Comparison of ENCODE assay signal across 8 cellular contexts in the genomic region with DNA sequence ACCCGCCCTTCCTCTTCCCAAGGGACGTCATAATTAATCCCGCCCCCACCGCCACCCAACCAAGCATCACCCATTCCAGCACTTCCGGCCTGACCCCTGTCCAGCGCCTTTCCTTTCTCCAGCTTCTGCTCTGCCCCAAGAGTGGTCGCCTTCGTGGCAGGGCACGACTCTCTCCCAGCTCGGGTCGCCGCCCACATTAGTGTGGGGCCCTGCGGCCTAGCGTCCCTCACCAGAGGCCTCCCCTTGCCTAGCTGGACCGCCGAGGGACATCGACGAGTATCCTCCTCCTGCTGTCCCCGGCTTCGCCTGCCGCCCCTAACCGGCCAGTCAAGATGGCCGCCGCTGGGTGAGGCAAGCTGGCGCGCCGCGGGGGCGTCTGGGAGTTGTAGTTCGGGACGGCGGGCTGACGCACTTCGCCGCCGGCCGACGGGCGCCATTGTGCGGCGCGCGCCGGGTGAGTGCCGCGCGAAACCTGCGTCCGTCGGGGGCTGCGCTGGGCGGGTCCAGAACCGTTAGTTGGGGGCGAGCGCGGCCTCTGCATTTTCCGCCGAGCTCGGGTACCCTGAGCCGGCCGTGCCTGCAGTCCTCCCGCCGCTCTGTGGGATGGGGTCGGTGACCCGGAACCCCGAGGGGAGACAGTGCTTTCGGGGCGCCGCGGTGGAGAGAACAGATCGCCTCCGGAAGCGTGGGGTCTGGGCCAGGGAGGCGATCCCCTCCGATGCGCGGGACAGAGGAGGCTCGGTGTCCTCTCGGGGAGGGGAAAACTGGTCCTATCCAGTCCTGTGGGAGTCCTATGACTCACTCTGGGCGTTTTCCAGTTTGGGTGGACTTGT. TPM values are rescaled to one million over a fixed set of nuclear protein-coding genes. Genes with fewer than 3 reads are reported as not detected.
A peak's percentile ranks its signal among the peaks of the same experiment; 100 is the strongest.
DNase-seq lines count a peak whose midpoint lies in the region; ATAC-seq, FAIRE-seq and TF ChIP-seq lines count a peak whose summit lies in the region.

A gene (plus strand): TSS at position 73 of the 833 bp plus-strand sequence. CDS start 905 bp downstream, outside the sequence.

- peak; percentile 66 for TF ChIP-seq POLR2A in breast epithelium (IDR thresholded peaks at IDR 0.05)

- no peak for TF ChIP-seq CTCF in WERI-Rb-1 (IDR thresholded peaks at IDR 0.05; ENCODE audit: low read depth, low read length)
- TF ChIP-seq CTCF in breast epithelium (IDR thresholded peaks at IDR 0.05): peak in 1 of 3 donors; percentile 17

- H3K4me3 ChIP-seq in WERI-Rb-1 (ENCODE audit: low read depth, low read length) (peak within 1 kb of the TSS; percentile 95), breast epithelium (peak within 1 kb of the TSS; percentile 78 to 93 (median 82)), small intestine (ENCODE audit: low read depth in 1 of 2, low read length in 2 of 2) (peak within 1 kb of the TSS; percentile 66 to 82)

- ATAC-seq in GM18520 (IDR thresholded peaks at IDR 0.05; ENCODE audit: unreplicated experiment) (peak; percentile 90), HG03060 (IDR thresholded peaks at IDR 0.05; ENCODE audit: low read depth, unreplicated experiment) (peak; percentile 59)

- WGBS in small intestine, 3 donors: 0 to 1% (median 1%) methylated on average over 65 to 80 of the region's 80 CpGs

- peak within 1 kb of the TSS; percentile 99 for H3K27ac ChIP-seq in WERI-Rb-1
- H3K27ac ChIP-seq in breast epithelium: peak within 1 kb of the TSS; percentile 99
- peak within 1 kb of the TSS; percentile 99 to 100 for H3K27ac ChIP-seq in small intestine (ENCODE audit: low read depth in 1 of 2, low read length in 1 of 2)

- FAIRE-seq in small intestine (lab: Jason Lieb, UNC): no peak

- H3K4me1 ChIP-seq in breast epithelium: no peaks in the 10 kb centered on the region
- no peaks in the 10 kb centered on the region for H3K4me1 ChIP-seq in small intestine (ENCODE audit: control insufficient read depth in 2 of 2, insufficient read depth in 1 of 2, low read depth in 1 of 2, low read length in 1 of 2)

- H3K27me3 ChIP-seq in WERI-Rb-1 (ENCODE audit: insufficient read depth, low read depth, severe bottlenecking) (no peaks in the 10 kb centered on the region), breast epithelium (no peaks in the 10 kb centered on the region), small intestine (ENCODE audit: control insufficient read depth in 2 of 2, insufficient read depth in 2 of 2, low read length in 2 of 2) (no peaks in the 10 kb centered on the region)

- H3K36me3 ChIP-seq in WERI-Rb-1 (peaks cover 55% of the 10 kb centered on the region), breast epithelium (peaks cover 21% of the 10 kb centered on the region), small intestine (ENCODE audit: control insufficient read depth in 2 of 2, insufficient read depth in 2 of 2, low read length in 2 of 2) (peaks cover 11 to 26% of the 10 kb centered on the region in 2 donors)

- peak; percentile 96 for DNase-seq in A172 (ENCODE audit: low spot score)
- DNase-seq in NCI-H2171 (lab: John Stamatoyannopoulos, UW): peak; percentile 92
- DNase-seq in WERI-Rb-1: peak; percentile 96
- DNase-seq in breast epithelium (ENCODE audit: low spot score in 2 of 2): peak; percentile 92 to 95
- DNase-seq in iPS-NIHi11 (ENCODE audit: low spot score): peak; percentile 98
- DNase-seq in small intestine: peak; percentile 91

- peaks cover 35% of the 10 kb centered on the region for H3K9me3 ChIP-seq in WERI-Rb-1 (ENCODE audit: severe bottlenecking)
- peaks cover 93 to 95% of the 10 kb centered on the region in 2 donors for H3K9me3 ChIP-seq in breast epithelium
- peaks cover 7% of the 10 kb centered on the region for H3K9me3 ChIP-seq in small intestine (ENCODE audit: control insufficient read depth, low read depth)

- intact Hi-C loops in breast epithelium (cut with DNase I; ENCODE audit: low total_unique reads): no loop called here

RNA-seq across cellular contexts. Expression of the gene that starts here (rescaled TPM):
- total RNA-seq in A172 (2014; rRNA removed; shearing (Covaris generic)): 23.5 and 26.9 TPM in 2 replicates
- total RNA-seq in breast epithelium: 10 to 100 TPM; 21.9 to 46.5 (median 39.0) TPM
- 10 to 100 TPM; 13.6 to 24.6 (median 20.8) TPM for polyA plus RNA-seq in small intestine

Comparison
In these comparisons a context has a peak if more than half of its experiments do, and no peak if none do; other contexts are left out.
1. Peak in every context shown above with its lines: DNase-seq, ATAC-seq, H3K4me3 ChIP-seq and H3K27ac ChIP-seq.